15 cellular contexts compared by ENCODE assay signal in the genomic region with DNA sequence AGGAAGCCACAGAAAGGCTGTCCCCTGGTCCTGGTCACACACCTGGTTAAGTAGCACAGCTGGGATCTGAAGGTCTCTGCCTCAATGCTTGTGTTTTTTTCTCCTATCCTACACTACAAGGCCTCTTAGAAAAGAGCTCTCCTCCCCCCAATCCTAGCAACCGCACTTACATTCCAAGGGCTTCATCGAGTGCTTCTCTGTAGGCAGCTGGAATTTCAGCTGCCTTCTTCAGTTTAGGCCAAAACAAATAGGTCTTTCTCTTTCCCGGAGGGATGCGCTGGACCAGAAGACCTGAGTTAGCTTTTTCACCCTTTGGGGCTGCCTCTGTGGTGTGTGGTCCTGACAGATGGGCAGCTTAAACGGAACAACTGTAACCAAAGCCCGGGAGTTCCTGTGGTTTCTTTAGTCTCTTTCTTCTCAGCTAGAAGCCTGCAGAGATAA.
DNase-seq lines count a peak whose midpoint lies in the region; ATAC-seq and TF ChIP-seq lines count a peak whose summit lies in the region.
"Had no signal": no experiment of that assay in that cellular context is flagged by ENCODE, and none has a peak within 500 bp of the region (broad histone marks: within the 10 kb centered on the region; RNA-seq: fewer than 3 reads in every experiment).

No MANE protein-coding gene starts in this region.

- H3K27me3 ChIP-seq in H9 (ENCODE audit: insufficient read depth, low read length), result no peaks in the 10 kb centered on the region
- H3K27me3 ChIP-seq in SJCRH30, result no peaks in the 10 kb centered on the region
- H3K27me3 ChIP-seq in breast epithelium, result no peaks in the 10 kb centered on the region
- no peaks in the 10 kb centered on the region for H3K27me3 ChIP-seq in CD4-positive, alpha-beta memory T cell (ENCODE audit: insufficient read depth, low read length)

- no peak overlapping the region for H2BK5ac ChIP-seq in H9 (ENCODE audit: insufficient read length, low read length)

- no peak for TF ChIP-seq CTCF in H9 (conservative IDR thresholded peaks at IDR 0.05)
- no peak for TF ChIP-seq CTCF in fibroblast of pulmonary artery (IDR thresholded peaks at IDR 0.05; ENCODE audit: low read length, missing control alignments)
- TF ChIP-seq CTCF in breast epithelium (IDR thresholded peaks at IDR 0.05), result no peak

- H3K9ac ChIP-seq in H9 (ENCODE audit: extremely low read depth, insufficient read length, low read length), result no peak overlapping the region

- no CpG with 5 or more reads among the region's 6 CpGs for WGBS in H9 (ENCODE audit: extremely low coverage, insufficient read length, low lambda C conversion rate)

- H4K91ac ChIP-seq in H9 (ENCODE audit: insufficient read length, low read depth, low read length), result no peak overlapping the region

- H3K79me1 ChIP-seq in H9 (ENCODE audit: insufficient read depth, low read depth, low read length, poor library complexity, severe bottlenecking), result no peaks in the 10 kb centered on the region

- intact Hi-C loops in breast epithelium (cut with DNase I; ENCODE audit: low total_unique reads), result no loop called here
- intact Hi-C loops in CD4-positive, alpha-beta memory T cell (cut with micrococcal nuclease), result no loop called here

- peak overlapping the region; percentile 30 to 91 (median 65); a peak in 4 of 7 replicates for H3K27ac Mint-ChIP-seq in H9
- no peak overlapping the region for H3K27ac Mint-ChIP-seq in CD4-positive, alpha-beta memory T cell

- H2BK12ac ChIP-seq in H9 (ENCODE audit: insufficient read length, low read depth, low read length), result no peak overlapping the region

- no peak overlapping the region for H4K8ac ChIP-seq in H9 (replicated peaks; ENCODE audit: insufficient read length, low read depth, low read length)

- no peak for TF ChIP-seq POLR2A in breast epithelium (IDR thresholded peaks at IDR 0.05)

- H3K27ac ChIP-seq in H9 (ENCODE audit: insufficient read length, low read depth, low read length) (no peak overlapping the region), SJCRH30 (peak overlapping the region; percentile 78), breast epithelium (no peak overlapping the region)
- H3K27ac ChIP-seq in CD4-positive, alpha-beta memory T cell (ENCODE audit: low read depth, low read length), result no peak overlapping the region
- H3K27ac ChIP-seq: dorsolateral prefrontal cortex, foreskin keratinocyte had no signal

- no peak overlapping the region for H2BK15ac ChIP-seq in H9 (ENCODE audit: low read depth, low read length)

- ATAC-seq in activated T-cell treated with anti-CD3 and anti-CD28 coated beads, Interleukin-2, amount 50 U/mL, for 4 hours, result no peak
- ATAC-seq: foreskin keratinocyte, left cardiac atrium, SK-N-SH treated with all-trans-retinoic acid at 6 μM for 48 hours had no signal

- no peak overlapping the region for H3T11ph ChIP-seq in H9 (ENCODE audit: low read length)

- H3K36me3 Mint-ChIP-seq in H9 (ENCODE audit: insufficient read depth in 1 of 3, low read depth in 3 of 3), result peaks cover 0 to 4% (median 0%) of the 10 kb centered on the region in 3 experiments; a peak in 2 of 7 replicates
- H3K36me3 Mint-ChIP-seq in activated T-cell treated with anti-CD3 and anti-CD28 coated beads, Interleukin-2, amount 50 U/mL, for 4 hours (ENCODE audit: insufficient read depth), result peaks cover 2% of the 10 kb centered on the region
- peaks cover 0 to 20% of the 10 kb centered on the region in 2 donors for H3K36me3 Mint-ChIP-seq in CD4-positive, alpha-beta memory T cell

- H3K4me1 ChIP-seq in H9 (ENCODE audit: insufficient read depth, low read length) (peaks cover 5% of the 10 kb centered on the region; the same call in 1 of the 2 replicates), SJCRH30 (peaks cover 44% of the 10 kb centered on the region), breast epithelium (no peaks in the 10 kb centered on the region)
- H3K4me1 ChIP-seq in CD4-positive, alpha-beta memory T cell (ENCODE audit: insufficient read depth, low read length), result no peaks in the 10 kb centered on the region
- H3K4me1 ChIP-seq: foreskin keratinocyte had no signal

- POLR2A ChIA-PET in CD4-positive, alpha-beta memory T cell (lab: Charles Lee; ENCODE audit: partially characterized antibody), result no interaction called here

- no peak overlapping the region for H2BK20ac ChIP-seq in H9 (ENCODE audit: low read depth, low read length, poor library complexity, severe bottlenecking)

- no peak overlapping the region for H3K56ac ChIP-seq in H9 (ENCODE audit: insufficient read length, low read depth, low read length)

- H3K14ac ChIP-seq in H9 (ENCODE audit: insufficient read depth, low read length), result no peak overlapping the region

- H3K36me3 ChIP-seq in SJCRH30 (no peaks in the 10 kb centered on the region), breast epithelium (no peaks in the 10 kb centered on the region)
- no peaks in the 10 kb centered on the region for H3K36me3 ChIP-seq in CD4-positive, alpha-beta memory T cell (ENCODE audit: insufficient read depth, low read length)

- H4K5ac ChIP-seq in H9 (ENCODE audit: insufficient read length, low read depth, low read length), result no peak overlapping the region

- CTCF ChIA-PET in CD4-positive, alpha-beta memory T cell (lab: Charles Lee; ENCODE audit: partially characterized antibody), result no interaction called here

- H3K9me3 ChIP-seq in H9 (ENCODE audit: control insufficient read depth, low read depth, low read length) (no peaks in the 10 kb centered on the region), SJCRH30 (replicated peaks) (no peaks in the 10 kb centered on the region), breast epithelium (no peaks in the 10 kb centered on the region)
- no peaks in the 10 kb centered on the region for H3K9me3 ChIP-seq in CD4-positive, alpha-beta memory T cell (ENCODE audit: control insufficient read depth in 1 of 2, low read length in 2 of 2)

- no peak overlapping the region for H3K23ac ChIP-seq in H9 (ENCODE audit: insufficient read length, low read depth, low read length)

- H3K18ac ChIP-seq in H9 (ENCODE audit: insufficient read length, low read depth, low read length), result no peak overlapping the region

- no peak overlapping the region for H2AK5ac ChIP-seq in H9 (ENCODE audit: insufficient read length, low read length)

- H3K27me3 Mint-ChIP-seq in H9 (ENCODE audit: low read depth), result peaks cover 7% of the 10 kb centered on the region
- H3K27me3 Mint-ChIP-seq in activated T-cell treated with anti-CD3 and anti-CD28 coated beads, Interleukin-2, amount 50 U/mL, for 4 hours (ENCODE audit: low read depth), result peaks cover 8% of the 10 kb centered on the region
- peaks cover 23 to 34% of the 10 kb centered on the region in 2 donors for H3K27me3 Mint-ChIP-seq in CD4-positive, alpha-beta memory T cell

- DNase-seq in H9, result no peak
- peak; percentile 94 to 97 for DNase-seq in SJCRH30
- peak; percentile 5 for DNase-seq in fibroblast of pulmonary artery (ENCODE audit: low read depth)
- DNase-seq in retina, result peak; percentile 21
- no peak for DNase-seq in breast epithelium (ENCODE audit: low spot score in 2 of 2)
- DNase-seq in activated T-cell treated with anti-CD3 and anti-CD28 coated beads, Interleukin-2, amount 50 U/mL, for 4 hours, result no peak
- no peak for DNase-seq in activated CD8-positive, alpha-beta memory T cell treated with anti-CD3 and anti-CD28 coated beads, Interleukin-2, amount 50 U/mL, for 48 hours
- no peak for DNase-seq in CD4-positive, alpha-beta memory T cell
- DNase-seq: activated T-cell treated with anti-CD3 and anti-CD28 coated beads for 4 hours, C1 segment of cervical spinal cord, dorsolateral prefrontal cortex, foreskin keratinocyte, left cardiac atrium, naive B cell had no signal

- peak overlapping the region in 1 of 2 experiments; percentile 45; a peak in 2 of 5 replicates for H3K4me3 Mint-ChIP-seq in H9
- no peak overlapping the region for H3K4me3 Mint-ChIP-seq in activated T-cell treated with anti-CD3 and anti-CD28 coated beads, Interleukin-2, amount 50 U/mL, for 4 hours
- H3K4me3 Mint-ChIP-seq in CD4-positive, alpha-beta memory T cell, result no peak overlapping the region
- H3K4me3 Mint-ChIP-seq: naive B cell had no signal

- H2BK120ac ChIP-seq in H9 (ENCODE audit: low read depth, low read length, poor library complexity, severe bottlenecking), result no peak overlapping the region

- H3K23me2 ChIP-seq in H9 (ENCODE audit: insufficient read length, low read depth, low read length, poor library complexity, severe bottlenecking), result no peaks in the 10 kb centered on the region

- H2AFZ ChIP-seq in H9 (ENCODE audit: low read length), result no peak overlapping the region

- H3K4me3 ChIP-seq in SJCRH30 (no peak overlapping the region), fibroblast of pulmonary artery (replicated peaks; ENCODE audit: low read depth, low read length) (no peak overlapping the region), breast epithelium (no peak overlapping the region)
- no peak overlapping the region for H3K4me3 ChIP-seq in CD4-positive, alpha-beta memory T cell (ENCODE audit: low read length in 2 of 2)
- H3K4me3 ChIP-seq: dorsolateral prefrontal cortex had no signal

- no peaks in the 10 kb centered on the region; a peak in 1 of 5 replicates for H3K9me3 Mint-ChIP-seq in H9
- no peaks in the 10 kb centered on the region for H3K9me3 Mint-ChIP-seq in activated T-cell treated with anti-CD3 and anti-CD28 coated beads, Interleukin-2, amount 50 U/mL, for 4 hours
- peaks cover 0 to 3% (median 0%) of the 10 kb centered on the region in 8 donors for H3K9me3 Mint-ChIP-seq in CD4-positive, alpha-beta memory T cell

- H3K4ac ChIP-seq in H9 (ENCODE audit: low read depth, low read length), result no peak overlapping the region

- peaks cover 11 to 40% of the 10 kb centered on the region in 2 experiments for H3K4me1 Mint-ChIP-seq in H9
- H3K4me1 Mint-ChIP-seq in activated T-cell treated with anti-CD3 and anti-CD28 coated beads, Interleukin-2, amount 50 U/mL, for 4 hours (ENCODE audit: low read depth), result no peaks in the 10 kb centered on the region
- H3K4me1 Mint-ChIP-seq in CD4-positive, alpha-beta memory T cell, result no peaks in the 10 kb centered on the region

- H3K79me2 ChIP-seq in H9 (ENCODE audit: insufficient read depth, low read length), result no peaks in the 10 kb centered on the region

- H4K20me1 ChIP-seq in H9 (ENCODE audit: control insufficient read depth, insufficient read depth, insufficient read length), result no peaks in the 10 kb centered on the region

- H3K4me2 ChIP-seq in H9 (ENCODE audit: insufficient read depth, insufficient read length, low read length), result peak overlapping the region; percentile 29

Comparison
In these comparisons a context has a peak if more than half of its experiments do, and no peak if none do; other contexts are left out.
1. DNase-seq: peak in SJCRH30 (2 of 2), fibroblast of pulmonary artery (single experiment) and retina (single experiment); none in H9 (single experiment), breast epithelium (0 of 2), activated T-cell treated with anti-CD3 and anti-CD28 coated beads, Interleukin-2, amount 50 U/mL, for 4 hours (single experiment), activated CD8-positive, alpha-beta memory T cell treated with anti-CD3 and anti-CD28 coated beads, Interleukin-2, amount 50 U/mL, for 48 hours (single experiment) and CD4-positive, alpha-beta memory T cell (0 of 5).
2. H3K27ac Mint-ChIP-seq: peak in H9 (3 of 3); none in CD4-positive, alpha-beta memory T cell (0 of 7).